24 cellular contexts compared by ENCODE assay signal in genomic region chr3:31934866-31935265, GRCh38. TPM values are rescaled to one million over a fixed set of nuclear protein-coding genes. Genes with fewer than 3 reads are reported as not detected.
DNase-seq lines count a peak whose midpoint lies in the region; ATAC-seq and TF ChIP-seq lines count a peak whose summit lies in the region.
"Had no signal": no experiment of that assay in that cellular context is flagged by ENCODE, and none has a peak within 500 bp of the region (broad histone marks: within the 10 kb centered on the region; RNA-seq: fewer than 3 reads in every experiment).

No MANE protein-coding gene starts in this region.

- no peak overlapping the region for H2AFZ ChIP-seq in PC-3 (ENCODE audit: low read length)

- TF ChIP-seq EP300 in stomach (IDR thresholded peaks at IDR 0.05), result no peak

- H3K9ac ChIP-seq in HUES48 (ENCODE audit: low read depth, low read length) (no peak overlapping the region), PC-3 (ENCODE audit: low read length) (no peak overlapping the region)
- H3K9ac ChIP-seq: SK-N-SH had no signal

- H3K27me3 ChIP-seq in HUES48 (ENCODE audit: control insufficient read depth, insufficient read depth, low read length) (no peaks in the 10 kb centered on the region), PC-3 (ENCODE audit: low read length) (no peaks in the 10 kb centered on the region), stomach (no peaks in the 10 kb centered on the region)
- H3K27me3 ChIP-seq: cardiac muscle cell, dorsolateral prefrontal cortex, ovary had no signal

- 0 out of 2 replicates have a peak, but pooled peaks cover 10% of the 10 kb centered on the region for H4K20me1 ChIP-seq in PC-3 (ENCODE audit: low read length)

- no peak overlapping the region for H3K4me3 Mint-ChIP-seq in activated T-cell treated with anti-CD3 and anti-CD28 coated beads, Interleukin-2, amount 50 U/mL, for 4 hours
- H3K4me3 Mint-ChIP-seq: activated CD4-positive, alpha-beta T cell treated with anti-CD3 and anti-CD28 coated beads, Interleukin-2, amount 10 ng/mL, durations not matched to agents 7 days and 5 days; CD8-positive, alpha-beta memory T cell had no signal

- TF ChIP-seq CTCF in PC-3 (conservative IDR thresholded peaks at IDR 0.05; ENCODE audit: low read depth, low read length), result no peak
- no peak for TF ChIP-seq CTCF in epithelial cell of esophagus (IDR thresholded peaks at IDR 0.05; ENCODE audit: insufficient read depth, low read depth, low read length, missing control alignments)
- TF ChIP-seq CTCF in lower leg skin (IDR thresholded peaks at IDR 0.05), result no peak
- no peak for TF ChIP-seq CTCF in stomach (IDR thresholded peaks at IDR 0.05)

- H3K4me3 ChIP-seq in HUES48 (ENCODE audit: low read depth, low read length), result no peak overlapping the region
- no peak overlapping the region for H3K4me3 ChIP-seq in PC-3 (ENCODE audit: low read length)
- H3K4me3 ChIP-seq in epithelial cell of esophagus (ENCODE audit: low read length), result no peak overlapping the region
- no peak overlapping the region for H3K4me3 ChIP-seq in mesodermal cell (ENCODE audit: extremely low read depth, insufficient read depth, low read length, poor library complexity, severe bottlenecking)
- no peak overlapping the region for H3K4me3 ChIP-seq in lower leg skin (ENCODE audit: low read depth, poor library complexity, severe bottlenecking)
- H3K4me3 ChIP-seq in stomach, result no peak overlapping the region
- H3K4me3 ChIP-seq: cardiac muscle cell, dorsolateral prefrontal cortex, ovary had no signal

- H3K4me1 ChIP-seq in HUES48 (ENCODE audit: control insufficient read depth, insufficient read depth, low read length) (peaks cover 46% of the 10 kb centered on the region), PC-3 (ENCODE audit: insufficient read depth, low read length) (peaks cover 22% of the 10 kb centered on the region), mesodermal cell (ENCODE audit: control insufficient read depth, insufficient read depth, low read length, poor library complexity, severe bottlenecking) (peaks cover 10% of the 10 kb centered on the region), stomach (peaks cover 0 to 26% (median 12%) of the 10 kb centered on the region in 4 donors)

- H3K9me2 ChIP-seq in PC-3 (replicated peaks; ENCODE audit: low read length), result no peaks in the 10 kb centered on the region
- H3K9me2 ChIP-seq: SK-N-SH had no signal

- H3K9me3 Mint-ChIP-seq in activated T-cell treated with anti-CD3 and anti-CD28 coated beads, Interleukin-2, amount 50 U/mL, for 4 hours, result no peaks in the 10 kb centered on the region
- H3K9me3 Mint-ChIP-seq: activated CD4-positive, alpha-beta T cell treated with anti-CD3 and anti-CD28 coated beads, Interleukin-2, amount 10 ng/mL, durations not matched to agents 7 days and 5 days; CD8-positive, alpha-beta memory T cell; naive B cell had no signal

- H3K79me2 ChIP-seq in PC-3 (ENCODE audit: low read length), result peaks cover 37% of the 10 kb centered on the region

- TF ChIP-seq POLR2A in lower leg skin (IDR thresholded peaks at IDR 0.05) (no peak), stomach (IDR thresholded peaks at IDR 0.05) (no peak)

- DNase-seq in PC-3, result peak; percentile 72
- peak; percentile 80 for DNase-seq in epithelial cell of esophagus (ENCODE audit: low read depth)
- no peak for DNase-seq in activated T-cell treated with anti-CD3 and anti-CD28 coated beads, Interleukin-2, amount 50 U/mL, for 4 hours
- DNase-seq in lower leg skin (ENCODE audit: low spot score in 2 of 2), result no peak
- no peak for DNase-seq in stomach
- DNase-seq: activated CD4-positive, alpha-beta T cell treated with anti-CD3 and anti-CD28 coated beads, Interleukin-2, amount 10 ng/mL, durations not matched to agents 7 days and 5 days; activated CD8-positive, alpha-beta memory T cell treated with anti-CD3 and anti-CD28 coated beads, Interleukin-2, amount 50 U/mL, for 4 hours; activated gamma-delta T cell; amniotic stem cell; CD8-positive, alpha-beta memory T cell; dorsolateral prefrontal cortex; naive B cell; NCI-H1436; NCI-H2171; NCI-H774; ovary; SK-N-SH; stimulated activated CD4-positive, alpha-beta T cell treated with anti-CD3 and anti-CD28 coated beads, Interleukin-1b, Interleukin-23, amount 100 ng/mL, for 48 hours; stimulated activated naive CD8-positive, alpha-beta T cell treated with anti-CD3 and anti-CD28 coated beads, Interleukin-15, Interleukin-2, amounts not matched to agents 100 U/mL and 50 U/mL, for 24 hours; trophoblast cell had no signal

- H3K36me3 Mint-ChIP-seq in activated T-cell treated with anti-CD3 and anti-CD28 coated beads, Interleukin-2, amount 50 U/mL, for 4 hours (ENCODE audit: insufficient read depth), result no peaks in the 10 kb centered on the region
- H3K36me3 Mint-ChIP-seq: CD8-positive, alpha-beta memory T cell had no signal

- 100% methylated on average over 1 of the region's 3 CpGs; no CpG with 5 or more reads in 1 of the 2 experiments for WGBS in mesodermal cell (ENCODE audit: insufficient coverage in 2 of 2), 2 experiments
- WGBS in lower leg skin, 2 donors, result 51 to 61% methylated on average over 3 of the region's 3 CpGs
- WGBS in stomach, 5 donors, result 43 to 56% (median 51%) methylated on average over 3 of the region's 3 CpGs

- CTCF ChIA-PET in PC-3 (lab: Charles Lee), result no interaction called here

- H3K9me3 ChIP-seq in HUES48 (ENCODE audit: control insufficient read depth, insufficient read depth, low read length) (no peaks in the 10 kb centered on the region), PC-3 (ENCODE audit: low read length) (no peaks in the 10 kb centered on the region), mesodermal cell (ENCODE audit: control insufficient read depth, low read length) (peaks cover 4% of the 10 kb centered on the region), stomach (no peaks in the 10 kb centered on the region)
- H3K9me3 ChIP-seq: ovary, SK-N-SH had no signal

- H3K4me2 ChIP-seq in PC-3 (ENCODE audit: low read length), result peak overlapping the region; percentile 42
- H3K4me2 ChIP-seq: SK-N-SH had no signal

- peaks cover 2% of the 10 kb centered on the region for H3K4me1 Mint-ChIP-seq in activated T-cell treated with anti-CD3 and anti-CD28 coated beads, Interleukin-2, amount 50 U/mL, for 4 hours (ENCODE audit: low read depth)
- H3K4me1 Mint-ChIP-seq: CD8-positive, alpha-beta memory T cell had no signal

- intact Hi-C loops in PC-3 (cut with micrococcal nuclease), result no loop called here
- intact Hi-C loops in lower leg skin (cut with DNase I; ENCODE audit: low total_unique reads), result no loop called here
- intact Hi-C loops in stomach (cut with DNase I; ENCODE audit: low total_unique reads), result no loop called here

- POLR2A ChIA-PET in PC-3 (lab: Charles Lee; ENCODE audit: unreplicated experiment), result no interaction called here

- no peaks in the 10 kb centered on the region for H3F3A ChIP-seq in PC-3 (ENCODE audit: low read length, unreplicated experiment)

- H3K27me3 Mint-ChIP-seq in activated T-cell treated with anti-CD3 and anti-CD28 coated beads, Interleukin-2, amount 50 U/mL, for 4 hours (ENCODE audit: low read depth), result no peaks in the 10 kb centered on the region
- H3K27me3 Mint-ChIP-seq: naive B cell had no signal

- BruUV-seq in PC-3 (replicated peaks; lab: Mats Ljungman, UMichigan), result no TSS peak

- ATAC-seq in PC-3 (peak; percentile 32; the same call in 1 of the 2 replicates), HG02852 (IDR thresholded peaks at IDR 0.05; ENCODE audit: unreplicated experiment) (no peak)
- no peak for ATAC-seq in activated T-cell treated with anti-CD3 and anti-CD28 coated beads, Interleukin-2, amount 50 U/mL, for 4 hours
- ATAC-seq: stimulated activated naive CD8-positive, alpha-beta T cell treated with anti-CD3 and anti-CD28 coated beads, Interleukin-15, Interleukin-2, amounts not matched to agents 100 U/mL and 50 U/mL, for 24 hours had no signal

- peak overlapping the region; percentile 73 for H3K27ac ChIP-seq in HUES48 (ENCODE audit: low read depth, low read length)
- H3K27ac ChIP-seq in PC-3 (ENCODE audit: low read length), result no peak overlapping the region
- H3K27ac ChIP-seq in mesodermal cell (ENCODE audit: low read depth, low read length, severe bottlenecking), result peak overlapping the region; percentile 37
- peak overlapping the region in 1 of 5 donors; percentile 19 for H3K27ac ChIP-seq in stomach
- H3K27ac ChIP-seq: cardiac muscle cell, dorsolateral prefrontal cortex, ovary had no signal

- no peaks in the 10 kb centered on the region for H3K36me3 ChIP-seq in HUES48 (ENCODE audit: control insufficient read depth, insufficient read depth, low read length)
- no peaks in the 10 kb centered on the region for H3K36me3 ChIP-seq in PC-3 (ENCODE audit: low read depth, low read length)
- no peaks in the 10 kb centered on the region for H3K36me3 ChIP-seq in mesodermal cell (ENCODE audit: control insufficient read depth, insufficient read depth, low read length)
- H3K36me3 ChIP-seq in stomach, result no peaks in the 10 kb centered on the region
- H3K36me3 ChIP-seq: cardiac muscle cell, ovary had no signal

RNA-seq across cellular contexts. Expression of gene OSBPL10, which starts 46.2 kb away (rescaled TPM):
- 34.6 and 48.0 TPM in 2 replicates for total RNA-seq in PC-3 (2014; rRNA removed)
- polyA plus RNA-seq in mesodermal cell (2013, experiment 1 of 2), result 21.0 TPM
- polyA plus RNA-seq in mesodermal cell (2013, experiment 2 of 2), result 17.5 TPM
- total RNA-seq in activated T-cell treated with anti-CD3 and anti-CD28 coated beads, Interleukin-2, amount 50 U/mL, for 4 hours, result 1 to 10 TPM; 3.2 to 7.0 (median 6.8) TPM
- total RNA-seq in lower leg skin, result 10 to 100 TPM; 20.4 to 44.4 (median 30.2) TPM
- 10 to 100 TPM in 3 of 5 donors, 1 to 10 TPM in 2; 1.8 to 37.7 (median 21.3) TPM for total RNA-seq in stomach
- polyA plus RNA-seq in stomach, result 1 to 10 TPM; 3.3 to 6.0 (median 5.8) TPM

RNA-seq across cellular contexts. Expression of gene ZNF860, which starts 46.7 kb away (rescaled TPM):
- total RNA-seq in PC-3 (2014; rRNA removed) (7.9 and 10.5 TPM in 2 replicates), lower leg skin (1 to 10 TPM; 1.0 to 2.8 (median 2.0) TPM), stomach (1 to 10 TPM in 2 of 5 donors, not detected in 3; 1.2 to 2.0 TPM)
- 0.33 TPM for polyA plus RNA-seq in mesodermal cell (2013, experiment 1 of 2)
- polyA plus RNA-seq in mesodermal cell (2013, experiment 2 of 2), result 0.20 TPM
- under 1 TPM; 0.11 to 0.66 (median 0.13) TPM for total RNA-seq in activated T-cell treated with anti-CD3 and anti-CD28 coated beads, Interleukin-2, amount 50 U/mL, for 4 hours
- polyA plus RNA-seq in stomach, result 1 to 10 TPM in 1 of 3 donors, under 1 TPM in 1, not detected in 1; 0.50 to 1.5 TPM
- total RNA-seq: activated CD4-positive, alpha-beta T cell treated with anti-CD3 and anti-CD28 coated beads, Interleukin-2, amount 10 ng/mL, durations not matched to agents 7 days and 5 days; cardiac muscle cell had no signal
- polyA plus RNA-seq: cardiac muscle cell; CD8-positive, alpha-beta memory T cell; SK-N-SH had no signal

Comparison
In these comparisons a context has a peak if more than half of its experiments do, and no peak if none do; other contexts are left out.
1. DNase-seq: peak in PC-3 (single experiment) and epithelial cell of esophagus (single experiment); none in activated T-cell treated with anti-CD3 and anti-CD28 coated beads, Interleukin-2, amount 50 U/mL, for 4 hours (single experiment), lower leg skin (0 of 2) and stomach (single experiment).